In the genomic region with DNA sequence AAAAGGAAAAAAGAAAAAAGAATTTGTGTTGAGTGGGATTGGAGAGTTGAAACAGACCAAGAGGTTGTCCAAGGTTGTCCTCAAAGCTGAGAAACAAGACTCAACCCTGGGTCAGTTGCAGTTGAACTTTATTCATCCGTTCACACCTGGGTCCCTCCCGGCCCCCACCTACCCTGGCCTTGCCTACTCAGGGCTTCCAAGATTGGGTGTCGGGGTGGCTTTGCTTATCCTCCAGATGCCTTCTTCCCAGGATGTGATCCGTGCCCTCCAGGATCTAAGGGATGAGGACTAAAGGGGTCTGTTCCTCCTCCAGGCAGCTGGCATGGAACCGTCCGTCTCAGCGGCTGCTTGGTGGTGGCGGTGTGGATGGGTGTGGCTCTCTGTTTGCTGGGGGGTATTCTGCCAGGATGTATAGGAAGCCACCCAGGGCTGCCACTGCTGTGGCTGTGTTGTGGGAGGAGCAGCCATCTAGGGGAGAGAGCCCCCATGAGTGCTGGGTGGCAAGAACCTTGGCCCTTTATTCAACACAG, we compare ENCODE assay signal across 29 cellular contexts. TPM values are rescaled to one million over a fixed set of nuclear protein-coding genes. Genes with fewer than 3 reads are reported as not detected.
"Had no signal": no experiment of that assay in that cellular context is flagged by ENCODE, and none has a peak within 500 bp of the region (broad histone marks: within the 10 kb centered on the region; RNA-seq: fewer than 3 reads in every experiment).

No MANE protein-coding gene starts in this region.

- H3K9me3 ChIP-seq: gastroesophageal sphincter, heart left ventricle, mucosa of descending colon, prostate gland, thoracic aorta, tibial nerve, vagina had no signal

- H3K27me3 ChIP-seq: dorsolateral prefrontal cortex, heart left ventricle, tibial nerve, vagina had no signal

- H3K27ac ChIP-seq: epithelial cell of prostate, foreskin keratinocyte, gastroesophageal sphincter, heart left ventricle, parathyroid adenoma, prostate gland, skin epidermis, thoracic aorta, tibial nerve, vagina had no signal

- DNase-seq: cerebellar nuclear complex; effector CD4-positive, alpha-beta T cell; endodermal cell; foreskin keratinocyte; hippocampal formation; immature natural killer cell; mesenchymal stem cell; mucosa of descending colon; naive B cell; stimulated activated CD4-positive, alpha-beta T cell treated with anti-CD3 and anti-CD28 coated beads, Interleukin-15, amount 100 ng/mL, for 24 hours; stimulated activated CD4-positive, alpha-beta T cell treated with anti-CD3 and anti-CD28 coated beads, Interleukin-2, amount 100 ng/mL, for 48 hours; stimulated activated naive B cell treated with anti-CD40 and anti-IgM and Interleukin-4, amounts not matched to agents 10 μg/mL and 1 μg/mL and 100 μg/mL, for 72 hours had no signal

- H3K4me1 ChIP-seq: foreskin keratinocyte, gastroesophageal sphincter, heart left ventricle, parathyroid adenoma, prostate gland, tibial nerve, vagina had no signal

- H3K36me3 ChIP-seq: prostate gland, thoracic aorta, vagina had no signal

- ATAC-seq: esophagus mucosa; foreskin keratinocyte; gastroesophageal sphincter; heart left ventricle; mucosa of descending colon; natural killer cell treated with Interleukin-12 subunit alpha and Interleukin-12 subunit beta and Interleukin-15 and Interleukin-18, amount 100 ng/mL, for 72 hours; right cardiac atrium; stimulated activated naive B cell treated with anti-CD40 and anti-IgM and Interleukin-4, amounts not matched to agents 10 μg/mL and 1 μg/mL and 100 μg/mL, for 72 hours had no signal

- H3K4me3 ChIP-seq: dorsolateral prefrontal cortex, gastroesophageal sphincter, heart left ventricle, mucosa of descending colon, prostate gland, skin epidermis, thoracic aorta, tibial nerve, vagina had no signal

RNA-seq across cellular contexts. Expression of a gene that starts 21.7 kb away (rescaled TPM):
- total RNA-seq: foreskin keratinocyte; lung microvascular endothelial cell; natural killer cell treated with Interleukin-12 subunit alpha and Interleukin-12 subunit beta and Interleukin-15 and Interleukin-18, amount 100 ng/mL, for 72 hours; neural crest cell; osteoblast had no signal
- polyA plus RNA-seq: foreskin keratinocyte, immature natural killer cell, keratinocyte had no signal
